ENCODE assay signal across 8 cellular contexts in the genomic region with DNA sequence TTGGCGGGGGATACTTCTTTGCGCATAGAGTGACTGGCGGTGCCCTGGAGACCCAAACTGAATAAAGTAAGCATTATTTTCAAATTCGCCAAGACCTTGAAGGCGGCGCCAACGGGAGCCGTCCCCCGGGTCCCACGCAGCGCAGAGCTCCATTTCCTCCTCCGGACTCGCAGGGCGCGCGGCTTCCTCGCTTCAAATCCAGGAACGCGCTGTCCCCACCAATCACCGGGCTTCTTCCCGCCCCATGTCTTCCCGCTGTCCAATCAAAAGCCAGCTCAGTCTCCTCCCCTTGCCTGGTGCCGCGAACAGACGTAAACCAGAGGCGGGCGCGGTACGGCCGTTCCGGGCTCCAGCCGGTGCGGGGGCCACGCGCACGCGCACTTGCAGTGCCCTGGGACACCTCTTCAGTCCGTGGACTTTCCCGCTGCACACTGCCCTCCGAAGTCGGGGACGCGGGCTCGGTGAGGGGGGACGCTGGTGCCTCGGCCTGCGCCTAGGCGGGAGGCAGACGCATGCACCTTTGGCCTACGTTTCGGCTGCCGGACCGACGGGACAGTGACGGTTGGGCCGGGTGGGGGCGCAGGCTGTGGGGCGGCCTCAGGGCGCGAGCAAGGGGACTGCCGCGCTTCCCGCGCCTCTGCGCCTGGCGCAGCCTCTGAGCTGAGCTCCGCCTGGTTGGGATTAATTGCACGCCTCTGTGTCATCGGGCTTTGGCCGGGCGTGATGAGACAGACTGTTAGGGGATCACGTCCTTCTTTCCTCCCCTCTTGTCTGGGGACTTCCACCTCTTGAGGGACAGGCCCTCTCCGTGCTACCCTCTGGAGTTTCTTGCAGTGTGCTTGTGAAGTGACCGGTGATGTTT. TPM values are rescaled to one million over a fixed set of nuclear protein-coding genes. Genes with fewer than 3 reads are reported as not detected.
DNase-seq lines count a peak whose midpoint lies in the region; ATAC-seq and TF ChIP-seq lines count a peak whose summit lies in the region.

TSS of gene CEP192 (plus strand) at position 386 of the 862 bp plus-strand sequence. CDS start 8,063 bp downstream, outside the sequence.

- peak within 1 kb of the TSS; percentile 97 for H3K9ac ChIP-seq in SK-N-MC (ENCODE audit: insufficient read length)

- TF ChIP-seq POLR2A in NB4 (IDR thresholded peaks at IDR 0.05; ENCODE audit: extremely low read depth, insufficient read length) (peak; percentile 69), gastroesophageal sphincter (IDR thresholded peaks at IDR 0.05) (peak; percentile 63 to 70)

- H3K27ac Mint-ChIP-seq in HFFc6 = peak within 1 kb of the TSS; percentile 99
- H3K27ac Mint-ChIP-seq in activated naive CD4-positive, alpha-beta T cell treated with anti-CD3 and anti-CD28 coated beads, Interleukin-2, amount 10 ng/mL, durations not matched to agents 7 days and 5 days = peak within 1 kb of the TSS; percentile 93

- H3K36me3 Mint-ChIP-seq in HFFc6 (ENCODE audit: low read depth) = peaks cover 5% of the 10 kb centered on the region; the same call in 1 of the 2 replicates
- peaks cover 17% of the 10 kb centered on the region for H3K36me3 Mint-ChIP-seq in activated naive CD4-positive, alpha-beta T cell treated with anti-CD3 and anti-CD28 coated beads, Interleukin-2, amount 10 ng/mL, durations not matched to agents 7 days and 5 days

- peaks cover 4% of the 10 kb centered on the region for H3K27me3 Mint-ChIP-seq in HFFc6 (ENCODE audit: insufficient read depth)
- H3K27me3 Mint-ChIP-seq in activated naive CD4-positive, alpha-beta T cell treated with anti-CD3 and anti-CD28 coated beads, Interleukin-2, amount 10 ng/mL, durations not matched to agents 7 days and 5 days = peaks cover 3% of the 10 kb centered on the region

- H3K27ac ChIP-seq in SK-N-MC (peak within 1 kb of the TSS; percentile 73), gastroesophageal sphincter (peak within 1 kb of the TSS; percentile 31 to 92 (median 92))

- TF ChIP-seq EP300 in gastroesophageal sphincter (IDR thresholded peaks at IDR 0.05) = no peak

- H3K27me3 ChIP-seq in GM06990 (replicated peaks; ENCODE audit: control insufficient read depth, insufficient read depth, low read length) (no peaks in the 10 kb centered on the region), gastroesophageal sphincter (no peaks in the 10 kb centered on the region)

- DNase-seq in GM06990 (ENCODE audit: extremely low read depth, insufficient read length) = peak; percentile 99
- peak; percentile 99 for DNase-seq in HFFc6
- peak; percentile 99 for DNase-seq in NB4 (ENCODE audit: low read depth)
- DNase-seq in SK-N-MC (ENCODE audit: low read depth, low spot score) = peak; percentile 94
- peak; percentile 98 for DNase-seq in activated naive CD4-positive, alpha-beta T cell treated with anti-CD3 and anti-CD28 coated beads, Interleukin-2, amount 10 ng/mL, durations not matched to agents 7 days and 5 days
- peak; percentile 94 for DNase-seq in non-pigmented ciliary epithelial cell (ENCODE audit: low read depth)
- peak; percentile 99 for DNase-seq in superior temporal gyrus (ENCODE audit: extremely low spot score)

- H3K4me1 Mint-ChIP-seq in HFFc6 (ENCODE audit: low read depth) = peaks cover 19% of the 10 kb centered on the region
- peaks cover 20% of the 10 kb centered on the region for H3K4me1 Mint-ChIP-seq in activated naive CD4-positive, alpha-beta T cell treated with anti-CD3 and anti-CD28 coated beads, Interleukin-2, amount 10 ng/mL, durations not matched to agents 7 days and 5 days

- H3K4me3 ChIP-seq in GM06990 (replicated peaks; ENCODE audit: low read depth, low read length) (peak within 1 kb of the TSS; percentile 86), NB4 (ENCODE audit: low read depth, low read length) (peak within 1 kb of the TSS; percentile 95), SK-N-MC (peak within 1 kb of the TSS; percentile 99), gastroesophageal sphincter (peak within 1 kb of the TSS; percentile 51 to 92)

- H3K9me3 ChIP-seq in SK-N-MC (ENCODE audit: low read depth, low read length) = no peaks in the 10 kb centered on the region
- no peaks in the 10 kb centered on the region for H3K9me3 ChIP-seq in gastroesophageal sphincter

- H3K9me3 Mint-ChIP-seq in HFFc6 = no peaks in the 10 kb centered on the region
- no peaks in the 10 kb centered on the region for H3K9me3 Mint-ChIP-seq in activated naive CD4-positive, alpha-beta T cell treated with anti-CD3 and anti-CD28 coated beads, Interleukin-2, amount 10 ng/mL, durations not matched to agents 7 days and 5 days

- CTCF ChIA-PET in activated naive CD4-positive, alpha-beta T cell treated with anti-CD3 and anti-CD28 coated beads, Interleukin-2, amount 10 ng/mL, durations not matched to agents 7 days and 5 days (lab: Charles Lee) = interaction anchor here (1.1 to 1.2 kb wide), 2 partner anchors 9 to 168 kb away, joined by 3 to 5 read pairs; no protein-coding TSS in a partner anchor

- H3K4me1 ChIP-seq in gastroesophageal sphincter = peaks cover 7 to 35% (median 10%) of the 10 kb centered on the region in 3 donors

- 0% methylated on average over 7 to 11 of the region's 74 CpGs for WGBS in gastroesophageal sphincter (ENCODE audit: low coverage in 1 of 2), 2 donors

- no peaks in the 10 kb centered on the region for H3K36me3 ChIP-seq in GM06990 (ENCODE audit: control insufficient read depth, insufficient read depth, low read length)
- peaks cover 8% of the 10 kb centered on the region for H3K36me3 ChIP-seq in SK-N-MC (ENCODE audit: insufficient read depth, low read length)
- H3K36me3 ChIP-seq in gastroesophageal sphincter = peaks cover 0 to 7% of the 10 kb centered on the region in 2 donors

- peak within 1 kb of the TSS; percentile 100 for H3K4me3 Mint-ChIP-seq in HFFc6
- H3K4me3 Mint-ChIP-seq in activated naive CD4-positive, alpha-beta T cell treated with anti-CD3 and anti-CD28 coated beads, Interleukin-2, amount 10 ng/mL, durations not matched to agents 7 days and 5 days = peak within 1 kb of the TSS; percentile 97

- ATAC-seq in gastroesophageal sphincter = peak; percentile 100

- TF ChIP-seq CTCF in GM06990 (IDR thresholded peaks at IDR 0.05; ENCODE audit: insufficient read depth, low read length, poor library complexity, severe bottlenecking) (peak; percentile 29), HFFc6 (IDR thresholded peaks at IDR 0.05) (peak; percentile 45), NB4 (IDR thresholded peaks at IDR 0.05; ENCODE audit: low read depth, low read length) (no peak), gastroesophageal sphincter (IDR thresholded peaks at IDR 0.05) (peak in 2 of 4 experiments; percentile 25 to 36)

RNA-seq across cellular contexts. Expression of gene CEP192, which starts in this region (rescaled TPM):
- total RNA-seq in HFFc6 (2021; fragmentation: NEBNext Ultra II Directional; extraction: Animal tissue kit (Norgen Biotek cat#: 25700)) = 10 to 100 TPM; 15.1 to 21.0 (median 18.4) TPM
- total RNA-seq in gastroesophageal sphincter = 10 to 100 TPM; 16.9 to 28.6 (median 20.0) TPM

Comparison
In these comparisons a context has a peak if more than half of its experiments do, and no peak if none do; other contexts are left out.
1. Peak in every context shown above with its lines: DNase-seq, ATAC-seq, H3K4me3 ChIP-seq and H3K27ac ChIP-seq.